In genomic region chr6:135126034-135126433, GRCh38 we compare ENCODE assay signal across 20 cellular contexts. TPM values are rescaled to one million over a fixed set of nuclear protein-coding genes. Genes with fewer than 3 reads are reported as not detected.
DNase-seq lines count a peak whose midpoint lies in the region; ATAC-seq and TF ChIP-seq lines count a peak whose summit lies in the region.
"Had no signal": no experiment of that assay in that cellular context is flagged by ENCODE, and none has a peak within 500 bp of the region (broad histone marks: within the 10 kb centered on the region; RNA-seq: fewer than 3 reads in every experiment).

No MANE protein-coding gene starts in this region.

- ATAC-seq in activated naive CD8-positive, alpha-beta T cell treated with anti-CD3 and anti-CD28 coated beads, Interleukin-2, amount 50 U/mL, for 24 hours = no peak
- ATAC-seq in natural killer cell = no peak
- no peak for ATAC-seq in HG02885 (IDR thresholded peaks at IDR 0.05; ENCODE audit: poor library complexity, unreplicated experiment)
- ATAC-seq: HCT116, Panc1 had no signal

- H3K36me3 Mint-ChIP-seq in activated naive CD8-positive, alpha-beta T cell = peaks cover 3% of the 10 kb centered on the region
- peaks cover 3% of the 10 kb centered on the region for H3K36me3 Mint-ChIP-seq in activated naive CD8-positive, alpha-beta T cell treated with anti-CD3 and anti-CD28 coated beads, Interleukin-2, amount 50 U/mL, for 24 hours (ENCODE audit: low read depth)
- peaks cover 19% of the 10 kb centered on the region for H3K36me3 Mint-ChIP-seq in activated T-helper 1 cell treated with anti-CD3 and anti-CD28 coated beads, Interleukin-12 subunit alpha, Interleukin-12 subunit beta, Interleukin-2, Interleukin-4 antibody, amounts not matched to agents 30 ng/mL and 10 ng/mL and 1 ng/mL, durations not matched to agents 14 hours and 24 hours and 36 hours (ENCODE audit: low read depth)
- no peaks in the 10 kb centered on the region for H3K36me3 Mint-ChIP-seq in natural killer cell
- H3K36me3 Mint-ChIP-seq: CD4-positive, CD25-positive, alpha-beta regulatory T cell; IgD-negative memory B cell had no signal

- H3K27ac Mint-ChIP-seq in activated naive CD8-positive, alpha-beta T cell = peak overlapping the region; percentile 22
- H3K27ac Mint-ChIP-seq in activated naive CD8-positive, alpha-beta T cell treated with anti-CD3 and anti-CD28 coated beads, Interleukin-2, amount 50 U/mL, for 24 hours = no peak overlapping the region
- peak overlapping the region; percentile 30 for H3K27ac Mint-ChIP-seq in activated T-helper 1 cell treated with anti-CD3 and anti-CD28 coated beads, Interleukin-12 subunit alpha, Interleukin-12 subunit beta, Interleukin-2, Interleukin-4 antibody, amounts not matched to agents 30 ng/mL and 10 ng/mL and 1 ng/mL, durations not matched to agents 14 hours and 24 hours and 36 hours
- peak overlapping the region; percentile 49 to 92 for H3K27ac Mint-ChIP-seq in natural killer cell
- H3K27ac Mint-ChIP-seq: IgD-negative memory B cell had no signal

- no peaks in the 10 kb centered on the region for H3K27me3 Mint-ChIP-seq in activated naive CD8-positive, alpha-beta T cell
- no peaks in the 10 kb centered on the region for H3K27me3 Mint-ChIP-seq in activated naive CD8-positive, alpha-beta T cell treated with anti-CD3 and anti-CD28 coated beads, Interleukin-2, amount 50 U/mL, for 24 hours
- H3K27me3 Mint-ChIP-seq in activated T-helper 1 cell treated with anti-CD3 and anti-CD28 coated beads, Interleukin-12 subunit alpha, Interleukin-12 subunit beta, Interleukin-2, Interleukin-4 antibody, amounts not matched to agents 30 ng/mL and 10 ng/mL and 1 ng/mL, durations not matched to agents 14 hours and 24 hours and 36 hours (ENCODE audit: insufficient read depth) = no peaks in the 10 kb centered on the region
- no peaks in the 10 kb centered on the region for H3K27me3 Mint-ChIP-seq in natural killer cell (ENCODE audit: low read depth in 2 of 2)
- H3K27me3 Mint-ChIP-seq: CD4-positive, CD25-positive, alpha-beta regulatory T cell had no signal

- TF ChIP-seq CTCF in natural killer cell (IDR thresholded peaks at IDR 0.05) = no peak

- DNase-seq in activated naive CD8-positive, alpha-beta T cell treated with anti-CD3 and anti-CD28 coated beads, Interleukin-2, amount 50 U/mL, for 24 hours = no peak
- no peak for DNase-seq in activated T-helper 1 cell treated with anti-CD3 and anti-CD28 coated beads, Interleukin-12 subunit alpha, Interleukin-12 subunit beta, Interleukin-2, Interleukin-4 antibody, amounts not matched to agents 30 ng/mL and 10 ng/mL and 1 ng/mL, durations not matched to agents 14 hours and 24 hours and 36 hours (ENCODE audit: low spot score)
- DNase-seq in natural killer cell (no peak), HCEC 1CT (no peak)
- DNase-seq in activated T-cell treated with anti-CD3 and anti-CD28 coated beads, Interleukin-2, amount 50 U/mL, for 48 hours = no peak
- DNase-seq: CD4-positive, CD25-positive, alpha-beta regulatory T cell; DMS153; MM.1S; NCI-H1417 treated with DMSO at 0.1 percent for 48 hours; NCI-H1694 treated with DMSO at 0.1 percent for 48 hours; NCI-H2081; NCI-H2227 treated with DMSO at 0.1 percent for 48 hours; NCI-H526 treated with DMSO at 0.1 percent for 48 hours; SHP77 had no signal

- H3K4me1 Mint-ChIP-seq in activated naive CD8-positive, alpha-beta T cell (ENCODE audit: low read depth) = peaks cover 50% of the 10 kb centered on the region
- H3K4me1 Mint-ChIP-seq in activated naive CD8-positive, alpha-beta T cell treated with anti-CD3 and anti-CD28 coated beads, Interleukin-2, amount 50 U/mL, for 24 hours = peaks cover 58% of the 10 kb centered on the region
- H3K4me1 Mint-ChIP-seq in activated T-helper 1 cell treated with anti-CD3 and anti-CD28 coated beads, Interleukin-12 subunit alpha, Interleukin-12 subunit beta, Interleukin-2, Interleukin-4 antibody, amounts not matched to agents 30 ng/mL and 10 ng/mL and 1 ng/mL, durations not matched to agents 14 hours and 24 hours and 36 hours (ENCODE audit: low read depth) = peaks cover 60% of the 10 kb centered on the region
- H3K4me1 Mint-ChIP-seq in natural killer cell = peaks cover 43 to 45% of the 10 kb centered on the region in 2 donors

- intact Hi-C loops in activated T-helper 1 cell treated with anti-CD3 and anti-CD28 coated beads, Interleukin-12 subunit alpha, Interleukin-12 subunit beta, Interleukin-2, Interleukin-4 antibody, amounts not matched to agents 30 ng/mL and 10 ng/mL and 1 ng/mL, durations not matched to agents 14 hours and 24 hours and 36 hours (cut with micrococcal nuclease) = no loop called here
- intact Hi-C loops in natural killer cell (cut with micrococcal nuclease) = loop anchor here (5.0 kb wide), 3 partner anchors 34 to 371 kb away; partner anchors contain the start of genes AHI1 and HBS1L

- no peak overlapping the region for H3K4me3 Mint-ChIP-seq in activated naive CD8-positive, alpha-beta T cell
- H3K4me3 Mint-ChIP-seq in activated naive CD8-positive, alpha-beta T cell treated with anti-CD3 and anti-CD28 coated beads, Interleukin-2, amount 50 U/mL, for 24 hours = no peak overlapping the region
- H3K4me3 Mint-ChIP-seq in activated T-helper 1 cell treated with anti-CD3 and anti-CD28 coated beads, Interleukin-12 subunit alpha, Interleukin-12 subunit beta, Interleukin-2, Interleukin-4 antibody, amounts not matched to agents 30 ng/mL and 10 ng/mL and 1 ng/mL, durations not matched to agents 14 hours and 24 hours and 36 hours = no peak overlapping the region
- H3K4me3 Mint-ChIP-seq in natural killer cell = peak overlapping the region; percentile 14
- H3K4me3 Mint-ChIP-seq: CD4-positive, CD25-positive, alpha-beta regulatory T cell; IgD-negative memory B cell had no signal

- H3K9me3 Mint-ChIP-seq in activated naive CD8-positive, alpha-beta T cell (ENCODE audit: low read depth) = peaks cover 4% of the 10 kb centered on the region
- H3K9me3 Mint-ChIP-seq in activated naive CD8-positive, alpha-beta T cell treated with anti-CD3 and anti-CD28 coated beads, Interleukin-2, amount 50 U/mL, for 24 hours = no peaks in the 10 kb centered on the region
- H3K9me3 Mint-ChIP-seq in activated T-helper 1 cell treated with anti-CD3 and anti-CD28 coated beads, Interleukin-12 subunit alpha, Interleukin-12 subunit beta, Interleukin-2, Interleukin-4 antibody, amounts not matched to agents 30 ng/mL and 10 ng/mL and 1 ng/mL, durations not matched to agents 14 hours and 24 hours and 36 hours = peaks cover 18% of the 10 kb centered on the region
- no peaks in the 10 kb centered on the region for H3K9me3 Mint-ChIP-seq in natural killer cell
- H3K9me3 Mint-ChIP-seq: IgD-negative memory B cell had no signal

RNA-seq across cellular contexts. Expression of gene MYB, which starts 55.1 kb away (rescaled TPM):
- total RNA-seq in activated T-helper 1 cell treated with anti-CD3 and anti-CD28 coated beads, Interleukin-12 subunit alpha, Interleukin-12 subunit beta, Interleukin-2, Interleukin-4 antibody, amounts not matched to agents 30 ng/mL and 10 ng/mL and 1 ng/mL, durations not matched to agents 14 hours and 24 hours and 36 hours = 57.3 and 60.4 TPM in 2 replicates
- 1 to 10 TPM in 2 of 3 donors, under 1 TPM in 1; 0.40 to 3.5 (median 1.3) TPM for total RNA-seq in natural killer cell
- total RNA-seq: G401 had no signal

Comparison
In these comparisons a context has a peak if more than half of its experiments do, and no peak if none do; other contexts are left out.
1. RNA of gene MYB, which starts 55.1 kb away (total RNA-seq): 57.3 to 60.4 TPM in activated T-helper 1 cell treated with anti-CD3 and anti-CD28 coated beads, Interleukin-12 subunit alpha, Interleukin-12 subunit beta, Interleukin-2, Interleukin-4 antibody, amounts not matched to agents 30 ng/mL and 10 ng/mL and 1 ng/mL, durations not matched to agents 14 hours and 24 hours and 36 hours; 0.40 to 3.5 TPM in natural killer cell; every median in the first group is over 10 times any median in the second.